36 cellular contexts compared by ENCODE assay signal in the genomic region with DNA sequence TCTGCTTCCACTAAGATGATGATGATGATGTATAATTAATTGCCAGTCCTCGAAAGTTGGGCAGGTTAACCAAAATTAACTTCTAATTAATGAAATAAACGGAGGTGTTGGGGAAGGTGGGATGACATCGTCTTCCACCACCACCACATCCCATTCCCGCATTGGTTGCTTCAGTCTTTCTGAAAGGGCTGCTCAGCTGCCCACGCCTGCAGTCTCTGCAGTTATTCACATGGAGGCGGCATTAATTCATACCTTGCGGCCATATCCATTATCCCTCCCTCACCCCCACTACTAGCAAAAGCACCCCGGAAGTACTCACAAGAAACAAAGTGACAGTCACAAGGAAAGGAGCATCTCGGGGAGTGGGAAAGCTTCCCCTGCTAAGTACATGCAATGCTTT.
"Had no signal": no experiment of that assay in that cellular context is flagged by ENCODE, and none has a peak within 500 bp of the region (broad histone marks: within the 10 kb centered on the region; RNA-seq: fewer than 3 reads in every experiment).

No MANE protein-coding gene starts in this region.

- ATAC-seq: activated CD4-positive, alpha-beta T cell treated with anti-CD3 and anti-CD28 coated beads for 36 hours; activated CD4-positive, CD25-positive, alpha-beta regulatory T cell treated with anti-CD3 and anti-CD28 coated beads, Interleukin-2, amount 50 U/mL, for 24 hours; activated naive CD4-positive, alpha-beta T cell treated with anti-CD3 and anti-CD28 coated beads, Interleukin-2, amount 50 U/mL, for 72 hours; activated T-cell treated with anti-CD3 and anti-CD28 coated beads, Interleukin-2, amount 50 U/mL, for 4 hours; activated T-cell treated with anti-CD3 and anti-CD28 coated beads, Interleukin-2, amount 50 U/mL, for 72 hours; activated T-helper 17 cell treated with anti-CD3 and anti-CD28 coated beads, Interleukin-2, amount 50 U/mL, for 72 hours; body of pancreas; WTC11 had no signal

- DNase-seq: activated CD4-positive, alpha-beta memory T cell treated with anti-CD3 and anti-CD28 coated beads, Interleukin-2, amount 10 ng/mL, durations not matched to agents 7 days and 5 days; activated CD4-positive, alpha-beta T cell treated with anti-CD3 and anti-CD28 coated beads for 1 hour; activated CD4-positive, alpha-beta T cell treated with anti-CD3 and anti-CD28 coated beads for 36 hours; activated CD4-positive, alpha-beta T cell treated with anti-CD3 and anti-CD28 coated beads for 48 hours; activated CD4-positive, alpha-beta T cell treated with anti-CD3 and anti-CD28 coated beads, Interleukin-2, amount 10 ng/mL, durations not matched to agents 7 days and 5 days; activated CD4-positive, alpha-beta T cell treated with anti-CD3 and anti-CD28 coated beads, Interleukin-2, amount 50 U/mL, for 48 hours; activated CD4-positive, CD25-positive, alpha-beta regulatory T cell; activated CD8-positive, alpha-beta memory T cell treated with anti-CD3 and anti-CD28 coated beads, Interleukin-2, amount 50 U/mL, for 4 hours; activated effector memory CD4-positive, alpha-beta T cell treated with anti-CD3 and anti-CD28 coated beads, Interleukin-2, amount 50 U/mL, for 16 hours; activated gamma-delta T cell treated with Interleukin-2 at 50 U/mL for 16 hours; activated naive CD4-positive, alpha-beta T cell; activated naive CD4-positive, alpha-beta T cell treated with anti-CD3 and anti-CD28 coated beads for 36 hours; activated naive CD4-positive, alpha-beta T cell treated with anti-CD3 and anti-CD28 coated beads, Interleukin-2, amount 50 U/mL, for 16 hours; activated naive CD8-positive, alpha-beta T cell treated with anti-CD3 and anti-CD28 coated beads for 36 hours; activated T-cell treated with anti-CD3 and anti-CD28 coated beads for 4 hours; activated T-cell treated with anti-CD3 and anti-CD28 coated beads, Interleukin-2, amount 50 U/mL, for 1 hour; activated T-cell treated with anti-CD3 and anti-CD28 coated beads, Interleukin-2, amount 50 U/mL, for 4 hours; activated T-cell treated with anti-CD3 and anti-CD28 coated beads, Interleukin-2, amount 50 U/mL, for 72 hours; adrenal gland; amniotic stem cell; aorta; body of pancreas; SW 1271; T-helper 1 cell; T-helper 2 cell; T-helper 9 cell had no signal

- H3K27me3 ChIP-seq: adrenal gland, body of pancreas, cardiac muscle cell had no signal

- H3K27ac Mint-ChIP-seq: activated CD4-positive, alpha-beta memory T cell treated with anti-CD3 and anti-CD28 coated beads, Interleukin-2, amount 10 ng/mL, durations not matched to agents 7 days and 5 days; activated CD4-positive, alpha-beta T cell treated with anti-CD3 and anti-CD28 coated beads for 36 hours; activated CD4-positive, alpha-beta T cell treated with anti-CD3 and anti-CD28 coated beads, Interleukin-2, amount 10 ng/mL, durations not matched to agents 7 days and 5 days; activated naive CD4-positive, alpha-beta T cell treated with anti-CD3 and anti-CD28 coated beads for 36 hours; activated naive CD4-positive, alpha-beta T cell treated with anti-CD3 and anti-CD28 coated beads, Interleukin-2, amount 50 U/mL, for 72 hours; activated naive CD8-positive, alpha-beta T cell treated with anti-CD3 and anti-CD28 coated beads for 36 hours; activated T-cell treated with anti-CD3 and anti-CD28 coated beads, Interleukin-2, amount 50 U/mL, for 72 hours; activated T-helper 1 cell treated with anti-CD3 and anti-CD28 coated beads, Interleukin-12 subunit alpha, Interleukin-12 subunit beta, Interleukin-2, Interleukin-4 antibody, amounts not matched to agents 30 ng/mL and 10 ng/mL and 1 ng/mL, durations not matched to agents 14 hours and 24 hours and 36 hours; activated T-helper 17 cell treated with anti-CD3 and anti-CD28 coated beads, Interleukin-2, amount 50 U/mL, for 72 hours; T-helper 1 cell treated with Interleukin-12 subunit alpha and Interleukin-12 subunit beta and Interleukin-4 antibody, amounts not matched to agents 30 μg/mL and 1 μg/mL, for 36 hours; T-helper 2 cell treated with Interferon-gamma antibody and Interleukin-4, amounts not matched to agents 5 μg/mL and 100 μg/mL, for 36 hours; WTC11 had no signal

- H3K4me1 Mint-ChIP-seq: activated CD4-positive, alpha-beta memory T cell treated with anti-CD3 and anti-CD28 coated beads, Interleukin-2, amount 10 ng/mL, durations not matched to agents 7 days and 5 days; activated CD4-positive, alpha-beta T cell treated with anti-CD3 and anti-CD28 coated beads for 36 hours; activated CD4-positive, alpha-beta T cell treated with anti-CD3 and anti-CD28 coated beads, Interleukin-2, amount 10 ng/mL, durations not matched to agents 7 days and 5 days; activated naive CD8-positive, alpha-beta T cell treated with anti-CD3 and anti-CD28 coated beads for 36 hours; activated T-helper 17 cell treated with anti-CD3 and anti-CD28 coated beads, Interleukin-2, amount 50 U/mL, for 72 hours; central memory CD8-positive, alpha-beta T cell; WTC11 had no signal

- H3K4me3 Mint-ChIP-seq: activated CD4-positive, alpha-beta memory T cell treated with anti-CD3 and anti-CD28 coated beads, Interleukin-2, amount 10 ng/mL, durations not matched to agents 7 days and 5 days; activated CD4-positive, alpha-beta T cell treated with anti-CD3 and anti-CD28 coated beads for 36 hours; activated CD4-positive, alpha-beta T cell treated with anti-CD3 and anti-CD28 coated beads, Interleukin-2, amount 10 ng/mL, durations not matched to agents 7 days and 5 days; activated naive CD4-positive, alpha-beta T cell treated with anti-CD3 and anti-CD28 coated beads for 36 hours; activated naive CD8-positive, alpha-beta T cell treated with anti-CD3 and anti-CD28 coated beads for 36 hours; activated T-cell treated with anti-CD3 and anti-CD28 coated beads, Interleukin-2, amount 50 U/mL, for 4 hours; activated T-cell treated with anti-CD3 and anti-CD28 coated beads, Interleukin-2, amount 50 U/mL, for 72 hours; activated T-helper 1 cell treated with anti-CD3 and anti-CD28 coated beads, Interleukin-12 subunit alpha, Interleukin-12 subunit beta, Interleukin-2, Interleukin-4 antibody, amounts not matched to agents 30 ng/mL and 10 ng/mL and 1 ng/mL, durations not matched to agents 14 hours and 24 hours and 36 hours; activated T-helper 17 cell treated with anti-CD3 and anti-CD28 coated beads, Interleukin-2, amount 50 U/mL, for 72 hours; central memory CD8-positive, alpha-beta T cell; T-helper 1 cell treated with Interleukin-12 subunit alpha and Interleukin-12 subunit beta and Interleukin-4 antibody, amounts not matched to agents 30 μg/mL and 1 μg/mL, for 36 hours; T-helper 2 cell treated with Interferon-gamma antibody and Interleukin-4, amounts not matched to agents 5 μg/mL and 100 μg/mL, for 36 hours; WTC11 had no signal

- H3K27ac ChIP-seq: adrenal gland, body of pancreas, cardiac muscle cell, WERI-Rb-1 had no signal

- H3K9me3 ChIP-seq: adrenal gland, body of pancreas had no signal

- H3K4me1 ChIP-seq: adrenal gland, body of pancreas had no signal

- H3K9me3 Mint-ChIP-seq: activated naive CD4-positive, alpha-beta T cell treated with anti-CD3 and anti-CD28 coated beads for 36 hours; activated naive CD8-positive, alpha-beta T cell treated with anti-CD3 and anti-CD28 coated beads for 36 hours had no signal

- H3K36me3 ChIP-seq: adrenal gland, cardiac muscle cell, WERI-Rb-1 had no signal

- H3K27me3 Mint-ChIP-seq: activated CD4-positive, alpha-beta memory T cell treated with anti-CD3 and anti-CD28 coated beads, Interleukin-2, amount 10 ng/mL, durations not matched to agents 7 days and 5 days; activated CD4-positive, alpha-beta T cell treated with anti-CD3 and anti-CD28 coated beads for 36 hours; activated CD4-positive, alpha-beta T cell treated with anti-CD3 and anti-CD28 coated beads, Interleukin-2, amount 10 ng/mL, durations not matched to agents 7 days and 5 days; activated naive CD8-positive, alpha-beta T cell treated with anti-CD3 and anti-CD28 coated beads for 36 hours; activated T-helper 17 cell treated with anti-CD3 and anti-CD28 coated beads, Interleukin-2, amount 50 U/mL, for 72 hours; central memory CD8-positive, alpha-beta T cell had no signal

- H3K36me3 Mint-ChIP-seq: activated naive CD8-positive, alpha-beta T cell treated with anti-CD3 and anti-CD28 coated beads for 36 hours had no signal

- H3K4me3 ChIP-seq: adrenal gland, body of pancreas, cardiac muscle cell had no signal
